Comparison of ENCODE assay signal across 15 cellular contexts in the genomic region with DNA sequence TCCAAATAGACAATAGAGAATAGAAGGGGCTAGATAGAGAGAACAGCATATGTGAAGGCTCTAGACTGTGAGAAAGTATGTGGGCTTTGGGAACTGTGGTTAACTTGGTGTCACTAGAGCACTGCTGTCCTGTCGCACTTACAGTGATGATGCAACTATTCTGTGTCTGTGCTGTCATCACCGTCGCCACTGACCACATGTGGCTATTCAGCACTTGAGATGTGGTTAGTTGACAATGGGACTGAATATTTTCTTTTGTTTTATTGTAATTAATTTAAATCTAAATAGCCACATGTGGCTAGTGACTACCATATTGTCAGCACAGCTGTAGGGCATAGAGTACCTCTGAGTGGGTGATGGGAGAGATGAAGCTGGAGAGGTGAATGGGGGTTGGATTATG. TPM values are rescaled to one million over a fixed set of nuclear protein-coding genes. Genes with fewer than 3 reads are reported as not detected.
DNase-seq lines count a peak whose midpoint lies in the region; ATAC-seq and TF ChIP-seq lines count a peak whose summit lies in the region.
"Had no signal": no experiment of that assay in that cellular context is flagged by ENCODE, and none has a peak within 500 bp of the region (broad histone marks: within the 10 kb centered on the region; RNA-seq: fewer than 3 reads in every experiment).

No MANE protein-coding gene starts in this region.

- H3K27me3 ChIP-seq in lower lobe of right lung (ENCODE audit: low read depth) = no peaks in the 10 kb centered on the region

- H3K9me3 ChIP-seq in T-helper 17 cell (ENCODE audit: control insufficient read depth, low read length, poor library complexity, severe bottlenecking) (no peaks in the 10 kb centered on the region), lower lobe of right lung (peaks cover 13% of the 10 kb centered on the region)

- H3K36me3 Mint-ChIP-seq in T-helper 17 cell (ENCODE audit: low read depth) = no peaks in the 10 kb centered on the region

- H3K36me3 ChIP-seq in lower lobe of right lung = no peaks in the 10 kb centered on the region

- no peak for TF ChIP-seq CTCF in lower lobe of right lung (IDR thresholded peaks at IDR 0.05)

- DNase-seq in EH (ENCODE audit: low read depth) (peak; percentile 58), T-helper 17 cell (no peak), lower lobe of right lung (peak; percentile 63), NCI-H1417 treated with DMSO at 0.1 percent for 48 hours (lab: John Stamatoyannopoulos, UW) (no peak)
- no peak for DNase-seq in stimulated activated naive CD4-positive, alpha-beta T cell (lab: John Stamatoyannopoulos, UW)
- DNase-seq: activated T-cell treated with anti-CD3 and anti-CD28 coated beads, Interleukin-2, amount 50 U/mL, for 4 hours; CD4-positive, alpha-beta memory T cell; foreskin melanocyte; GF-D8; NCI-H446; Right ventricle myocardium superior; substantia nigra had no signal

- ATAC-seq in HG02798 (IDR thresholded peaks at IDR 0.05; ENCODE audit: poor library complexity, unreplicated experiment) (peak; percentile 64), T-helper 17 cell (no peak), lower lobe of right lung (peak; percentile 35 to 75), HG02623 (IDR thresholded peaks at IDR 0.05; ENCODE audit: unreplicated experiment) (no peak), GM21526 (IDR thresholded peaks at IDR 0.05; ENCODE audit: low FRiP score, unreplicated experiment) (no peak)
- ATAC-seq: activated T-cell treated with anti-CD3 and anti-CD28 coated beads, Interleukin-2, amount 50 U/mL, for 4 hours had no signal

- peaks cover 14% of the 10 kb centered on the region for H3K4me1 Mint-ChIP-seq in T-helper 17 cell

- peaks cover 29% of the 10 kb centered on the region for H3K4me1 ChIP-seq in lower lobe of right lung

- intact Hi-C loops in lower lobe of right lung (cut with DNase I) = no loop called here

- peak overlapping the region; percentile 49 for H3K27ac Mint-ChIP-seq in T-helper 17 cell
- H3K27ac Mint-ChIP-seq: CD4-positive, alpha-beta memory T cell had no signal

- H3K27ac ChIP-seq in lower lobe of right lung = no peak overlapping the region

- no peak overlapping the region for H3K4me3 ChIP-seq in lower lobe of right lung

- H3K27me3 Mint-ChIP-seq in T-helper 17 cell = no peaks in the 10 kb centered on the region

- no peak overlapping the region for H3K4me3 Mint-ChIP-seq in T-helper 17 cell
- H3K4me3 Mint-ChIP-seq: activated T-cell treated with anti-CD3 and anti-CD28 coated beads, Interleukin-2, amount 50 U/mL, for 4 hours; CD4-positive, alpha-beta memory T cell had no signal

RNA-seq across cellular contexts. Expression of a gene that starts 39.0 kb away (rescaled TPM):
- total RNA-seq in T-helper 17 cell (10 to 100 TPM; 49.3 to 56.4 TPM), lower lobe of right lung (208 TPM)

Comparison
In these comparisons a context has a peak if more than half of its experiments do, and no peak if none do; other contexts are left out.
1. DNase-seq: peak in EH (single experiment) and lower lobe of right lung (single experiment); none in T-helper 17 cell (0 of 3), stimulated activated naive CD4-positive, alpha-beta T cell (0 of 6) and NCI-H1417 treated with DMSO at 0.1 percent for 48 hours (single experiment).
2. ATAC-seq: peak in HG02798 (single experiment) and lower lobe of right lung (2 of 2); none in T-helper 17 cell (single experiment), HG02623 (single experiment) and GM21526 (single experiment).